In the genomic region with DNA sequence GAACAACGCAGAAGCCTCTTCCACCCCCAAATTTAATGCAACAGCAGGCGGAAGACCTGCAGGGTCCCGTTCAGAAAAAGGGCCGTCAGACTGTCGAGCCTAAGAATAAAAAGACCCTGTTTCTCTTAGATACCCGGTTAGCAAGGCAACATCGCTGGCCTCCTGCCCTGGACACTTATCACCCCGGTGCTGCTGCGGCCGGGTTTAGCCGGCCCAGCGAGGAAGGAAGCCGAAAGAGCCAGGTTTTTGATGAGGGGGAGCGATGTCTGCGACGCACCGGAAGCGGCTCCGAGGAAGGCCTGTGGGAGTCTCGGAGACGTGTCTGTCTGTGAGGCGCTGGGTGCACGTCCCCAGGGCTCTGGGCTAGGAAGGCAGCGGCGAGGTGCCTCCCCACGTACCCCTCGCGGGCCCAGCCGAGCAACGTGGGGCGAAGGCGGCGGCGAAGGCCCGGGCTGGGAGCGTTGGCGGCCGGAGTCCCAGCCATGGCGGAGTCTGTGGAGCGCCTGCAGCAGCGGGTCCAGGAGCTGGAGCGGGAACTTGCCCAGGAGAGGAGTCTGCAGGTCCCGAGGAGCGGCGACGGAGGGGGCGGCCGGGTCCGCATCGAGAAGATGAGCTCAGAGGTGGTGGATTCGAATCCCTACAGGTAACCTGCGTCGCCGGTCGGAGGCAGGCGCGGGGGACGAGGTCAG, we compare ENCODE assay signal across 1 cellular context.
A peak's percentile ranks its signal among the peaks of the same experiment; 100 is the strongest.
TF ChIP-seq lines count a peak whose summit lies in the region.

A gene (plus strand): TSS at position 274 of the 689 bp plus-strand sequence. CDS start 209 bp downstream, at position 483.

TF ChIP-seq in GM12878, 131 proteins besides CTCF, POLR2A, EP300 and RAD21 (continued from another document and continues in another):
- TF ChIP-seq, protein P1, sequence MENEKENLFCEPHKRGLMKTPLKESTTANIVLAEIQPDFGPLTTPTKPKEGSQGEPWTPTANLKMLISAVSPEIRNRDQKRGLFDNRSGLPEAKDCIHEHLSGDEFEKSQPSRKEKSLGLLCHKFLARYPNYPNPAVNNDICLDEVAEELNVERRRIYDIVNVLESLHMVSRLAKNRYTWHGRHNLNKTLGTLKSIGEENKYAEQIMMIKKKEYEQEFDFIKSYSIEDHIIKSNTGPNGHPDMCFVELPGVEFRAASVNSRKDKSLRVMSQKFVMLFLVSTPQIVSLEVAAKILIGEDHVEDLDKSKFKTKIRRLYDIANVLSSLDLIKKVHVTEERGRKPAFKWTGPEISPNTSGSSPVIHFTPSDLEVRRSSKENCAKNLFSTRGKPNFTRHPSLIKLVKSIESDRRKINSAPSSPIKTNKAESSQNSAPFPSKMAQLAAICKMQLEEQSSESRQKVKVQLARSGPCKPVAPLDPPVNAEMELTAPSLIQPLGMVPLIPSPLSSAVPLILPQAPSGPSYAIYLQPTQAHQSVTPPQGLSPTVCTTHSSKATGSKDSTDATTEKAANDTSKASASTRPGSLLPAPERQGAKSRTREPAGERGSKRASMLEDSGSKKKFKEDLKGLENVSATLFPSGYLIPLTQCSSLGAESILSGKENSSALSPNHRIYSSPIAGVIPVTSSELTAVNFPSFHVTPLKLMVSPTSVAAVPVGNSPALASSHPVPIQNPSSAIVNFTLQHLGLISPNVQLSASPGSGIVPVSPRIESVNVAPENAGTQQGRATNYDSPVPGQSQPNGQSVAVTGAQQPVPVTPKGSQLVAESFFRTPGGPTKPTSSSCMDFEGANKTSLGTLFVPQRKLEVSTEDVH (IDR thresholded peaks at IDR 0.05; ENCODE audit: low read depth, partially characterized antibody) = peak; percentile 95
- TF ChIP-seq MEF2A (IDR thresholded peaks at IDR 0.05; ENCODE audit: insufficient read depth, low read depth, low read length) (no peak), TCF12 (IDR thresholded peaks at IDR 0.05; ENCODE audit: low read depth, low read length) (no peak), HDGF (IDR thresholded peaks at IDR 0.05) (no peak), ESRRA (IDR thresholded peaks at IDR 0.05; ENCODE audit: low read length) (no peak), ZNF217 (IDR thresholded peaks at IDR 0.05) (no peak), YY1 (IDR thresholded peaks at IDR 0.05; ENCODE audit: low read depth, low read length) (0 out of 2 replicates have a peak, but pooled peaks have one; percentile 67), BCL11A (IDR thresholded peaks at IDR 0.05; ENCODE audit: low read depth, low read length) (no peak), SMC3 (IDR thresholded peaks at IDR 0.05; ENCODE audit: borderline replicate concordance, low read length) (no peak), BACH1 (IDR thresholded peaks at IDR 0.05; ENCODE audit: borderline replicate concordance) (0 out of 2 replicates have a peak, but pooled peaks have one; percentile 53), KDM1A (IDR thresholded peaks at IDR 0.05; ENCODE audit: borderline replicate concordance) (no peak), ZNF24 (IDR thresholded peaks at IDR 0.05) (no peak), CREM (IDR thresholded peaks at IDR 0.05; ENCODE audit: low read depth) (peak; percentile 38; the same call in 1 of the 2 replicates), CHD2 (IDR thresholded peaks at IDR 0.05; ENCODE audit: borderline replicate concordance, low read depth, low read length) (no peak), ZNF622 (IDR thresholded peaks at IDR 0.05) (no peak), GATAD2B (conservative IDR thresholded peaks at IDR 0.05; ENCODE audit: low read depth) (peak; percentile 64), EED (IDR thresholded peaks at IDR 0.05; ENCODE audit: low read depth) (no peak; the same call in 1 of the 2 replicates), TCF7 (IDR thresholded peaks at IDR 0.05; ENCODE audit: borderline replicate concordance) (no peak; the same call in 1 of the 2 replicates), ZNF384 (IDR thresholded peaks at IDR 0.05; ENCODE audit: borderline replicate concordance, low read depth, low read length) (no peak), ZZZ3 (IDR thresholded peaks at IDR 0.05; ENCODE audit: control insufficient read depth, insufficient read length, low read depth) (peak; percentile 63), MYC (IDR thresholded peaks at IDR 0.05; ENCODE audit: insufficient read depth, insufficient read length, insufficient replicate concordance, low read length, severe bottlenecking) (no peak), WRNIP1 (IDR thresholded peaks at IDR 0.05; ENCODE audit: borderline replicate concordance, low read depth, low read length) (no peak; the same call in 1 of the 2 replicates), RBBP5 (conservative IDR thresholded peaks at IDR 0.05) (no peak)
- TF ChIP-seq, protein P2, sequence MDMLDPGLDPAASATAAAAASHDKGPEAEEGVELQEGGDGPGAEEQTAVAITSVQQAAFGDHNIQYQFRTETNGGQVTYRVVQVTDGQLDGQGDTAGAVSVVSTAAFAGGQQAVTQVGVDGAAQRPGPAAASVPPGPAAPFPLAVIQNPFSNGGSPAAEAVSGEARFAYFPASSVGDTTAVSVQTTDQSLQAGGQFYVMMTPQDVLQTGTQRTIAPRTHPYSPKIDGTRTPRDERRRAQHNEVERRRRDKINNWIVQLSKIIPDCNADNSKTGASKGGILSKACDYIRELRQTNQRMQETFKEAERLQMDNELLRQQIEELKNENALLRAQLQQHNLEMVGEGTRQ (IDR thresholded peaks at IDR 0.05; ENCODE audit: borderline replicate concordance, low read depth, low read length) = no peak
- TF ChIP-seq, protein P3, sequence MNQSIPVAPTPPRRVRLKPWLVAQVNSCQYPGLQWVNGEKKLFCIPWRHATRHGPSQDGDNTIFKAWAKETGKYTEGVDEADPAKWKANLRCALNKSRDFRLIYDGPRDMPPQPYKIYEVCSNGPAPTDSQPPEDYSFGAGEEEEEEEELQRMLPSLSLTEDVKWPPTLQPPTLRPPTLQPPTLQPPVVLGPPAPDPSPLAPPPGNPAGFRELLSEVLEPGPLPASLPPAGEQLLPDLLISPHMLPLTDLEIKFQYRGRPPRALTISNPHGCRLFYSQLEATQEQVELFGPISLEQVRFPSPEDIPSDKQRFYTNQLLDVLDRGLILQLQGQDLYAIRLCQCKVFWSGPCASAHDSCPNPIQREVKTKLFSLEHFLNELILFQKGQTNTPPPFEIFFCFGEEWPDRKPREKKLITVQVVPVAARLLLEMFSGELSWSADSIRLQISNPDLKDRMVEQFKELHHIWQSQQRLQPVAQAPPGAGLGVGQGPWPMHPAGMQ (IDR thresholded peaks at IDR 0.05; ENCODE audit: borderline replicate concordance) = no peak; the same call in 1 of the 2 replicates
- TF ChIP-seq, protein P4, sequence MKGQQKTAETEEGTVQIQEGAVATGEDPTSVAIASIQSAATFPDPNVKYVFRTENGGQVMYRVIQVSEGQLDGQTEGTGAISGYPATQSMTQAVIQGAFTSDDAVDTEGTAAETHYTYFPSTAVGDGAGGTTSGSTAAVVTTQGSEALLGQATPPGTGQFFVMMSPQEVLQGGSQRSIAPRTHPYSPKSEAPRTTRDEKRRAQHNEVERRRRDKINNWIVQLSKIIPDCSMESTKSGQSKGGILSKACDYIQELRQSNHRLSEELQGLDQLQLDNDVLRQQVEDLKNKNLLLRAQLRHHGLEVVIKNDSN (IDR thresholded peaks at IDR 0.05; ENCODE audit: borderline replicate concordance, extremely low read length, insufficient read depth, low read depth, low read length) = no peak
- TF ChIP-seq, protein P5, sequence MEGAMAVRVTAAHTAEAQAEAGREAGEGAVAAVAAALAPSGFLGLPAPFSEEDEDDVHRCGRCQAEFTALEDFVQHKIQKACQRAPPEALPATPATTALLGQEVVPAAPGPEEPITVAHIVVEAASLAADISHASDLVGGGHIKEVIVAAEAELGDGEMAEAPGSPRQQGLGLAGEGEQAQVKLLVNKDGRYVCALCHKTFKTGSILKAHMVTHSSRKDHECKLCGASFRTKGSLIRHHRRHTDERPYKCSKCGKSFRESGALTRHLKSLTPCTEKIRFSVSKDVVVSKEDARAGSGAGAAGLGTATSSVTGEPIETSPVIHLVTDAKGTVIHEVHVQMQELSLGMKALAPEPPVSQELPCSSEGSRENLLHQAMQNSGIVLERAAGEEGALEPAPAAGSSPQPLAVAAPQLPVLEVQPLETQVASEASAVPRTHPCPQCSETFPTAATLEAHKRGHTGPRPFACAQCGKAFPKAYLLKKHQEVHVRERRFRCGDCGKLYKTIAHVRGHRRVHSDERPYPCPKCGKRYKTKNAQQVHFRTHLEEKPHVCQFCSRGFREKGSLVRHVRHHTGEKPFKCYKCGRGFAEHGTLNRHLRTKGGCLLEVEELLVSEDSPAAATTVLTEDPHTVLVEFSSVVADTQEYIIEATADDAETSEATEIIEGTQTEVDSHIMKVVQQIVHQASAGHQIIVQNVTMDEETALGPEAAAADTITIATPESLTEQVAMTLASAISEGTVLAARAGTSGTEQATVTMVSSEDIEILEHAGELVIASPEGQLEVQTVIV (IDR thresholded peaks at IDR 0.05; ENCODE audit: borderline replicate concordance, partially characterized antibody) = no peak
- TF ChIP-seq, protein P6, sequence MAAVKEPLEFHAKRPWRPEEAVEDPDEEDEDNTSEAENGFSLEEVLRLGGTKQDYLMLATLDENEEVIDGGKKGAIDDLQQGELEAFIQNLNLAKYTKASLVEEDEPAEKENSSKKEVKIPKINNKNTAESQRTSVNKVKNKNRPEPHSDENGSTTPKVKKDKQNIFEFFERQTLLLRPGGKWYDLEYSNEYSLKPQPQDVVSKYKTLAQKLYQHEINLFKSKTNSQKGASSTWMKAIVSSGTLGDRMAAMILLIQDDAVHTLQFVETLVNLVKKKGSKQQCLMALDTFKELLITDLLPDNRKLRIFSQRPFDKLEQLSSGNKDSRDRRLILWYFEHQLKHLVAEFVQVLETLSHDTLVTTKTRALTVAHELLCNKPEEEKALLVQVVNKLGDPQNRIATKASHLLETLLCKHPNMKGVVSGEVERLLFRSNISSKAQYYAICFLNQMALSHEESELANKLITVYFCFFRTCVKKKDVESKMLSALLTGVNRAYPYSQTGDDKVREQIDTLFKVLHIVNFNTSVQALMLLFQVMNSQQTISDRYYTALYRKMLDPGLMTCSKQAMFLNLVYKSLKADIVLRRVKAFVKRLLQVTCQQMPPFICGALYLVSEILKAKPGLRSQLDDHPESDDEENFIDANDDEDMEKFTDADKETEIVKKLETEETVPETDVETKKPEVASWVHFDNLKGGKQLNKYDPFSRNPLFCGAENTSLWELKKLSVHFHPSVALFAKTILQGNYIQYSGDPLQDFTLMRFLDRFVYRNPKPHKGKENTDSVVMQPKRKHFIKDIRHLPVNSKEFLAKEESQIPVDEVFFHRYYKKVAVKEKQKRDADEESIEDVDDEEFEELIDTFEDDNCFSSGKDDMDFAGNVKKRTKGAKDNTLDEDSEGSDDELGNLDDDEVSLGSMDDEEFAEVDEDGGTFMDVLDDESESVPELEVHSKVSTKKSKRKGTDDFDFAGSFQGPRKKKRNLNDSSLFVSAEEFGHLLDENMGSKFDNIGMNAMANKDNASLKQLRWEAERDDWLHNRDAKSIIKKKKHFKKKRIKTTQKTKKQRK (IDR thresholded peaks at IDR 0.05; ENCODE audit: low read depth, low read length) = no peak
- TF ChIP-seq, protein P7, sequence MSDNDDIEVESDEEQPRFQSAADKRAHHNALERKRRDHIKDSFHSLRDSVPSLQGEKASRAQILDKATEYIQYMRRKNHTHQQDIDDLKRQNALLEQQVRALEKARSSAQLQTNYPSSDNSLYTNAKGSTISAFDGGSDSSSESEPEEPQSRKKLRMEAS (IDR thresholded peaks at IDR 0.05; ENCODE audit: low read depth, low read length) = no peak
- TF ChIP-seq, protein P8, sequence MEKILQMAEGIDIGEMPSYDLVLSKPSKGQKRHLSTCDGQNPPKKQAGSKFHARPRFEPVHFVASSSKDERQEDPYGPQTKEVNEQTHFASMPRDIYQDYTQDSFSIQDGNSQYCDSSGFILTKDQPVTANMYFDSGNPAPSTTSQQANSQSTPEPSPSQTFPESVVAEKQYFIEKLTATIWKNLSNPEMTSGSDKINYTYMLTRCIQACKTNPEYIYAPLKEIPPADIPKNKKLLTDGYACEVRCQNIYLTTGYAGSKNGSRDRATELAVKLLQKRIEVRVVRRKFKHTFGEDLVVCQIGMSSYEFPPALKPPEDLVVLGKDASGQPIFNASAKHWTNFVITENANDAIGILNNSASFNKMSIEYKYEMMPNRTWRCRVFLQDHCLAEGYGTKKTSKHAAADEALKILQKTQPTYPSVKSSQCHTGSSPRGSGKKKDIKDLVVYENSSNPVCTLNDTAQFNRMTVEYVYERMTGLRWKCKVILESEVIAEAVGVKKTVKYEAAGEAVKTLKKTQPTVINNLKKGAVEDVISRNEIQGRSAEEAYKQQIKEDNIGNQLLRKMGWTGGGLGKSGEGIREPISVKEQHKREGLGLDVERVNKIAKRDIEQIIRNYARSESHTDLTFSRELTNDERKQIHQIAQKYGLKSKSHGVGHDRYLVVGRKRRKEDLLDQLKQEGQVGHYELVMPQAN (conservative IDR thresholded peaks at IDR 0.05) = peak; percentile 51; the same call in 1 of the 2 replicates
- TF ChIP-seq, protein P9, sequence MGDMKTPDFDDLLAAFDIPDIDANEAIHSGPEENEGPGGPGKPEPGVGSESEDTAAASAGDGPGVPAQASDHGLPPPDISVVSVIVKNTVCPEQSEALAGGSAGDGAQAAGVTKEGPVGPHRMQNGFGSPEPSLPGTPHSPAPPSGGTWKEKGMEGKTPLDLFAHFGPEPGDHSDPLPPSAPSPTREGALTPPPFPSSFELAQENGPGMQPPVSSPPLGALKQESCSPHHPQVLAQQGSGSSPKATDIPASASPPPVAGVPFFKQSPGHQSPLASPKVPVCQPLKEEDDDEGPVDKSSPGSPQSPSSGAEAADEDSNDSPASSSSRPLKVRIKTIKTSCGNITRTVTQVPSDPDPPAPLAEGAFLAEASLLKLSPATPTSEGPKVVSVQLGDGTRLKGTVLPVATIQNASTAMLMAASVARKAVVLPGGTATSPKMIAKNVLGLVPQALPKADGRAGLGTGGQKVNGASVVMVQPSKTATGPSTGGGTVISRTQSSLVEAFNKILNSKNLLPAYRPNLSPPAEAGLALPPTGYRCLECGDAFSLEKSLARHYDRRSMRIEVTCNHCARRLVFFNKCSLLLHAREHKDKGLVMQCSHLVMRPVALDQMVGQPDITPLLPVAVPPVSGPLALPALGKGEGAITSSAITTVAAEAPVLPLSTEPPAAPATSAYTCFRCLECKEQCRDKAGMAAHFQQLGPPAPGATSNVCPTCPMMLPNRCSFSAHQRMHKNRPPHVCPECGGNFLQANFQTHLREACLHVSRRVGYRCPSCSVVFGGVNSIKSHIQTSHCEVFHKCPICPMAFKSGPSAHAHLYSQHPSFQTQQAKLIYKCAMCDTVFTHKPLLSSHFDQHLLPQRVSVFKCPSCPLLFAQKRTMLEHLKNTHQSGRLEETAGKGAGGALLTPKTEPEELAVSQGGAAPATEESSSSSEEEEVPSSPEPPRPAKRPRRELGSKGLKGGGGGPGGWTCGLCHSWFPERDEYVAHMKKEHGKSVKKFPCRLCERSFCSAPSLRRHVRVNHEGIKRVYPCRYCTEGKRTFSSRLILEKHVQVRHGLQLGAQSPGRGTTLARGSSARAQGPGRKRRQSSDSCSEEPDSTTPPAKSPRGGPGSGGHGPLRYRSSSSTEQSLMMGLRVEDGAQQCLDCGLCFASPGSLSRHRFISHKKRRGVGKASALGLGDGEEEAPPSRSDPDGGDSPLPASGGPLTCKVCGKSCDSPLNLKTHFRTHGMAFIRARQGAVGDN (IDR thresholded peaks at IDR 0.05) = peak; percentile 66; the same call in 1 of the 2 replicates
- TF ChIP-seq, protein P10, sequence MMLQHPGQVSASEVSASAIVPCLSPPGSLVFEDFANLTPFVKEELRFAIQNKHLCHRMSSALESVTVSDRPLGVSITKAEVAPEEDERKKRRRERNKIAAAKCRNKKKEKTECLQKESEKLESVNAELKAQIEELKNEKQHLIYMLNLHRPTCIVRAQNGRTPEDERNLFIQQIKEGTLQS (IDR thresholded peaks at IDR 0.05; ENCODE audit: borderline replicate concordance, extremely low read depth, low read depth, low read length) = no peak
